Comparison of ENCODE assay signal across 1 cellular context in the genomic region with DNA sequence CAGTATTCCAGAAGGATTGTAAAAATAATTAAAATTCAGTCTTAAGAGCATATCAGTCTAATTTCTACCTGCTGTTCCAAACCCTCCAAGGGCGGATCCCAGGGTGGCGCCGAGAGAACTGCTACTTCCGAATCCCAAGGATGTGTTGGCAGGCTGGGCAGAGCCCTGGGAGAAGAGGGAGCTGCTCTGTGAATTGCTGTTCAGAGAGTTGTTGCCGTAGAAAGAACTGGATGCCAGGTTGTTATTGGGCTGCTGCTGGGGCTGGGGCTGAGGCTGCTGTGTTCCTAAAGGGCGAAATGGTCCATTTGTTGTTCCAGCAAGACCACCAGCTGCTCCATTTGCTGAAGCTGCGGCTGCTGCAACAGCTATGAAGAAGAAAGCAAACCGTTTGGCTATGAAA.
TF ChIP-seq lines count a peak whose summit lies in the region.

No MANE protein-coding gene starts in this region.

TF ChIP-seq in GM23338, 12 proteins besides CTCF, POLR2A, EP300 and RAD21 (continued from another document):
- TF ChIP-seq ZNF462 (CRISPR knock-in tag; IDR thresholded peaks at IDR 0.05) (no peak), EZH2 (IDR thresholded peaks at IDR 0.05; ENCODE audit: low read depth, unreplicated experiment) (no peak), CREB1 (CRISPR knock-in tag; IDR thresholded peaks at IDR 0.05; ENCODE audit: low read depth) (no peak), EZH2phosphoT487 (IDR thresholded peaks at IDR 0.05; ENCODE audit: unreplicated experiment) (peak; percentile 12)
TF ChIP-seq in GM23338: peak in this region for 1.
